ENCODE assay signal across 8 cellular contexts in the genomic region with DNA sequence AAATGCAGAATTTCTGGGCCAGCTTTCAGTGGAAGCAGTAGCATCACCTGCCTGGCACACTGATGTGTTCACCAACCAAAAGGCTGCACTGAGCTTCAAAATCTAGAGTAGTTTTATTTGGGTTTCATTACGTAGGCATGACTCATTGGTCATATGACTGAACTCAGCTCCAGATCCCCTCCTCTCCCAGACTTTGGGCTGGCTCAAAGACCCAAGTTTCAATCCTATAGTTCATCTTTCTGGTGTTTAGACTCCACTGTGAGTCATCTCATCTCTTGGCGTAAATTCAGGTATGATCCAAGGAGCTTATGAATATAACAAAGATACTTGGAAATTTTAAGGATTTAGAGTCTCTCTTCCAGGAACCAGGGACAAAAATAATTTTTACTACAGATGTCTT. TPM values are rescaled to one million over a fixed set of nuclear protein-coding genes. Genes with fewer than 3 reads are reported as not detected.
DNase-seq lines count a peak whose midpoint lies in the region; ATAC-seq and TF ChIP-seq lines count a peak whose summit lies in the region.

No MANE protein-coding gene starts in this region.

- H3K27me3 ChIP-seq in mesenchymal stem cell (ENCODE audit: control insufficient read depth in 1 of 2, insufficient read depth in 1 of 2, low read length in 2 of 2) = no peaks in the 10 kb centered on the region

- intact Hi-C loops in sciatic nerve (cut with DNase I) = no loop called here

- no peak overlapping the region for H2BK15ac ChIP-seq in mesenchymal stem cell (ENCODE audit: low read depth, poor library complexity, severe bottlenecking)

- in situ Hi-C loops in astrocyte of the cerebellum (cut with HindIII; ENCODE audit: low sequenced_read_pairs) = no loop called here

- ATAC-seq in HG03565 (IDR thresholded peaks at IDR 0.05; ENCODE audit: unreplicated experiment) (no peak), sciatic nerve (no peak), HG02870 (IDR thresholded peaks at IDR 0.05; ENCODE audit: unreplicated experiment) (no peak)

- TF ChIP-seq CTCF in astrocyte of the cerebellum (IDR thresholded peaks at IDR 0.05; ENCODE audit: low read depth, low read length, missing control alignments) = no peak

- no peak overlapping the region for H3K14ac ChIP-seq in mesenchymal stem cell (ENCODE audit: low read length in 2 of 2)

- no peak overlapping the region for H2AFZ ChIP-seq in mesenchymal stem cell (ENCODE audit: low read depth, low read length)

- H3K18ac ChIP-seq in mesenchymal stem cell (ENCODE audit: low read depth in 1 of 2, low read length in 2 of 2) = peak overlapping the region in 1 of 2 experiments; percentile 62

- DNase-seq in AG08395 (ENCODE audit: low spot score) (peak; percentile 92), HEK293T (ENCODE audit: extremely low spot score) (peak; percentile 7), astrocyte of the cerebellum (ENCODE audit: low read depth) (peak; percentile 90), mesenchymal stem cell (peak; percentile 92), sciatic nerve (ENCODE audit: low spot score) (no peak), NCI-H82 treated with DMSO at 0.1 percent for 48 hours (lab: John Stamatoyannopoulos, UW; ENCODE audit: unreplicated experiment) (no peak)

- CTCF ChIA-PET in HEK293T (lab: Yijun Ruan, JAX) = interaction anchor here (0.6 to 1.1 kb wide), 2 partner anchors 18 to 302 kb away, joined by 3 read pairs; partner anchors contain the start of gene ZMYM5

- H3K4me3 ChIP-seq in astrocyte of the cerebellum (ENCODE audit: low read depth, low read length) (no peak overlapping the region), mesenchymal stem cell (ENCODE audit: insufficient read depth in 1 of 2, low read depth in 1 of 2, low read length in 2 of 2) (peak overlapping the region in 1 of 2 experiments; percentile 21)

- no peak overlapping the region for H4K8ac ChIP-seq in mesenchymal stem cell (ENCODE audit: low read length)

- H4K91ac ChIP-seq in mesenchymal stem cell (ENCODE audit: low read length) = no peak overlapping the region

- no peak overlapping the region for H3K4ac ChIP-seq in mesenchymal stem cell (ENCODE audit: low read depth in 1 of 2, low read length in 2 of 2)

- no peak overlapping the region for H2BK120ac ChIP-seq in mesenchymal stem cell (ENCODE audit: low read depth, low read length)

- H3K36me3 ChIP-seq in mesenchymal stem cell (ENCODE audit: control insufficient read depth in 1 of 2, insufficient read depth in 2 of 2, low read depth in 1 of 2, low read length in 2 of 2) = peaks cover 31 to 45% of the 10 kb centered on the region in 2 experiments

- no peaks in the 10 kb centered on the region for H3K9me3 ChIP-seq in mesenchymal stem cell (ENCODE audit: control insufficient read depth, low read length)

- H2BK5ac ChIP-seq in mesenchymal stem cell (ENCODE audit: low read depth, low read length, poor library complexity, severe bottlenecking) = no peak overlapping the region

- H3K23ac ChIP-seq in mesenchymal stem cell (ENCODE audit: low read length in 2 of 2) = no peak overlapping the region

- H3K4me1 ChIP-seq in mesenchymal stem cell (ENCODE audit: control insufficient read depth, insufficient read depth, low read depth, low read length) = peaks cover 2% of the 10 kb centered on the region

- H2AK5ac ChIP-seq in mesenchymal stem cell (ENCODE audit: low read length, severe bottlenecking) = no peak overlapping the region

- no peak overlapping the region for H2BK12ac ChIP-seq in mesenchymal stem cell (ENCODE audit: low read length in 2 of 2)

- peak overlapping the region; percentile 17 for H3K27ac ChIP-seq in mesenchymal stem cell (ENCODE audit: low read length, poor library complexity, severe bottlenecking)

- no peak overlapping the region for H3K4me2 ChIP-seq in mesenchymal stem cell (ENCODE audit: low read length, poor library complexity, severe bottlenecking)

- POLR2A ChIA-PET in HEK293T (lab: Yijun Ruan, JAX) = interaction anchor here (0.6 to 1.0 kb wide), 2 partner anchors 13 to 18 kb away, joined by 3 to 4 read pairs; partner anchors contain the start of gene ZMYM5

- peaks cover 8% of the 10 kb centered on the region for H3K79me1 ChIP-seq in mesenchymal stem cell (replicated peaks; ENCODE audit: low read length, poor library complexity, severe bottlenecking)

- WGBS in mesenchymal stem cell = 0% methylated on average over 1 of the region's 2 CpGs

- H3K9ac ChIP-seq in mesenchymal stem cell (ENCODE audit: low read length) = peak overlapping the region; percentile 56

TF ChIP-seq in HEK293T, 16 proteins besides CTCF, POLR2A, EP300 and RAD21:
- TF ChIP-seq SP1 (IDR thresholded peaks at IDR 0.05) (no peak), ELF4 (IDR thresholded peaks at IDR 0.05) (no peak), ARNT (IDR thresholded peaks at IDR 0.05) (no peak), PKNOX1 (IDR thresholded peaks at IDR 0.05) (no peak), FOXM1 (IDR thresholded peaks at IDR 0.05; ENCODE audit: borderline replicate concordance) (no peak), SUZ12 (IDR thresholded peaks at IDR 0.05) (no peak), NFRKB (IDR thresholded peaks at IDR 0.05) (no peak), BHLHE40 (IDR thresholded peaks at IDR 0.05; ENCODE audit: borderline replicate concordance) (no peak), FOXA1 (IDR thresholded peaks at IDR 0.05) (no peak), HDGF (IDR thresholded peaks at IDR 0.05; ENCODE audit: borderline replicate concordance) (no peak), CTBP1 (IDR thresholded peaks at IDR 0.05; ENCODE audit: borderline replicate concordance) (no peak), LEF1 (IDR thresholded peaks at IDR 0.05; ENCODE audit: borderline replicate concordance) (no peak), FOXK2 (IDR thresholded peaks at IDR 0.05) (no peak), ZNF384 (IDR thresholded peaks at IDR 0.05) (no peak), L3MBTL2 (conservative IDR thresholded peaks at IDR 0.05) (no peak), TARDBP (IDR thresholded peaks at IDR 0.05) (no peak)

RNA-seq across cellular contexts. Expression of gene ZMYM5, which starts 17.7 kb away (rescaled TPM):
- polyA plus RNA-seq in mesenchymal stem cell (2013, experiment 1 of 2) = 12.2 TPM
- 13.4 TPM for polyA plus RNA-seq in mesenchymal stem cell (2013, experiment 2 of 2)
- 19.9 TPM for total RNA-seq in sciatic nerve

Comparison
In these comparisons a context has a peak if more than half of its experiments do, and no peak if none do; other contexts are left out.
1. DNase-seq: peak in AG08395 (single experiment), HEK293T (single experiment), astrocyte of the cerebellum (single experiment) and mesenchymal stem cell (single experiment); none in sciatic nerve (single experiment) and NCI-H82 treated with DMSO at 0.1 percent for 48 hours (single experiment).